Comparison of ENCODE assay signal across 1 cellular context in the genomic region with DNA sequence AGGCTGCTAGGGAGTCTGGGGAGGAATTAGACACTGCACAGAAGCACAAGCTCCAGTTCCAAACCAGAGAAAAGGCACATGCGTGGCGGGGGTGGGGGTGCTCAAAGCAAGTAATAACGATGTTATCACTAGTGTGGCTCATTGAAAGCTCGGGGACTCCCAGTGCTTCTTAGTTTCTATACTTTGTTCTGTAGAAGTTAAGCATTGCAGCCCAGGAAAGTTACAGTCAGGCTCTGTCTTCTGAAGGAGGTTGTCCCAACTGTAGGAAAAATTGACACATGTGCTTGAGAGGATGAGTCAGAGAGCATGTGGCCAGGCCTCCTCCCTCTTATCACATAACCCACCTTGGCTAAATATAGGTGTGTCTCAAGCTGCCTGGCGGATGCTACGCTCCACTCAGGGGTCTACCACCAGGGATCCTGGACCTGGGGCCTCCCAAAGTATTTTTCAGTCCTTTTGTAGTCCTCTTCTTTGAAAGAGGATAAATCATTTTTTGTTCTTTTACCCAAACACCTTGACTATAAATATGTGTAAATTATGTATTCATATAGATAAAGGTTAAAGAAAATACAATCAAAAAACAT.
A peak's percentile ranks its signal among the peaks of the same experiment; 100 is the strongest.
TF ChIP-seq lines count a peak whose summit lies in the region.

No MANE protein-coding gene starts in this region.

TF ChIP-seq in K562, 482 proteins besides CTCF, POLR2A, EP300 and RAD21 (continued from another document and continues in another):
- TF ChIP-seq, protein P1, sequence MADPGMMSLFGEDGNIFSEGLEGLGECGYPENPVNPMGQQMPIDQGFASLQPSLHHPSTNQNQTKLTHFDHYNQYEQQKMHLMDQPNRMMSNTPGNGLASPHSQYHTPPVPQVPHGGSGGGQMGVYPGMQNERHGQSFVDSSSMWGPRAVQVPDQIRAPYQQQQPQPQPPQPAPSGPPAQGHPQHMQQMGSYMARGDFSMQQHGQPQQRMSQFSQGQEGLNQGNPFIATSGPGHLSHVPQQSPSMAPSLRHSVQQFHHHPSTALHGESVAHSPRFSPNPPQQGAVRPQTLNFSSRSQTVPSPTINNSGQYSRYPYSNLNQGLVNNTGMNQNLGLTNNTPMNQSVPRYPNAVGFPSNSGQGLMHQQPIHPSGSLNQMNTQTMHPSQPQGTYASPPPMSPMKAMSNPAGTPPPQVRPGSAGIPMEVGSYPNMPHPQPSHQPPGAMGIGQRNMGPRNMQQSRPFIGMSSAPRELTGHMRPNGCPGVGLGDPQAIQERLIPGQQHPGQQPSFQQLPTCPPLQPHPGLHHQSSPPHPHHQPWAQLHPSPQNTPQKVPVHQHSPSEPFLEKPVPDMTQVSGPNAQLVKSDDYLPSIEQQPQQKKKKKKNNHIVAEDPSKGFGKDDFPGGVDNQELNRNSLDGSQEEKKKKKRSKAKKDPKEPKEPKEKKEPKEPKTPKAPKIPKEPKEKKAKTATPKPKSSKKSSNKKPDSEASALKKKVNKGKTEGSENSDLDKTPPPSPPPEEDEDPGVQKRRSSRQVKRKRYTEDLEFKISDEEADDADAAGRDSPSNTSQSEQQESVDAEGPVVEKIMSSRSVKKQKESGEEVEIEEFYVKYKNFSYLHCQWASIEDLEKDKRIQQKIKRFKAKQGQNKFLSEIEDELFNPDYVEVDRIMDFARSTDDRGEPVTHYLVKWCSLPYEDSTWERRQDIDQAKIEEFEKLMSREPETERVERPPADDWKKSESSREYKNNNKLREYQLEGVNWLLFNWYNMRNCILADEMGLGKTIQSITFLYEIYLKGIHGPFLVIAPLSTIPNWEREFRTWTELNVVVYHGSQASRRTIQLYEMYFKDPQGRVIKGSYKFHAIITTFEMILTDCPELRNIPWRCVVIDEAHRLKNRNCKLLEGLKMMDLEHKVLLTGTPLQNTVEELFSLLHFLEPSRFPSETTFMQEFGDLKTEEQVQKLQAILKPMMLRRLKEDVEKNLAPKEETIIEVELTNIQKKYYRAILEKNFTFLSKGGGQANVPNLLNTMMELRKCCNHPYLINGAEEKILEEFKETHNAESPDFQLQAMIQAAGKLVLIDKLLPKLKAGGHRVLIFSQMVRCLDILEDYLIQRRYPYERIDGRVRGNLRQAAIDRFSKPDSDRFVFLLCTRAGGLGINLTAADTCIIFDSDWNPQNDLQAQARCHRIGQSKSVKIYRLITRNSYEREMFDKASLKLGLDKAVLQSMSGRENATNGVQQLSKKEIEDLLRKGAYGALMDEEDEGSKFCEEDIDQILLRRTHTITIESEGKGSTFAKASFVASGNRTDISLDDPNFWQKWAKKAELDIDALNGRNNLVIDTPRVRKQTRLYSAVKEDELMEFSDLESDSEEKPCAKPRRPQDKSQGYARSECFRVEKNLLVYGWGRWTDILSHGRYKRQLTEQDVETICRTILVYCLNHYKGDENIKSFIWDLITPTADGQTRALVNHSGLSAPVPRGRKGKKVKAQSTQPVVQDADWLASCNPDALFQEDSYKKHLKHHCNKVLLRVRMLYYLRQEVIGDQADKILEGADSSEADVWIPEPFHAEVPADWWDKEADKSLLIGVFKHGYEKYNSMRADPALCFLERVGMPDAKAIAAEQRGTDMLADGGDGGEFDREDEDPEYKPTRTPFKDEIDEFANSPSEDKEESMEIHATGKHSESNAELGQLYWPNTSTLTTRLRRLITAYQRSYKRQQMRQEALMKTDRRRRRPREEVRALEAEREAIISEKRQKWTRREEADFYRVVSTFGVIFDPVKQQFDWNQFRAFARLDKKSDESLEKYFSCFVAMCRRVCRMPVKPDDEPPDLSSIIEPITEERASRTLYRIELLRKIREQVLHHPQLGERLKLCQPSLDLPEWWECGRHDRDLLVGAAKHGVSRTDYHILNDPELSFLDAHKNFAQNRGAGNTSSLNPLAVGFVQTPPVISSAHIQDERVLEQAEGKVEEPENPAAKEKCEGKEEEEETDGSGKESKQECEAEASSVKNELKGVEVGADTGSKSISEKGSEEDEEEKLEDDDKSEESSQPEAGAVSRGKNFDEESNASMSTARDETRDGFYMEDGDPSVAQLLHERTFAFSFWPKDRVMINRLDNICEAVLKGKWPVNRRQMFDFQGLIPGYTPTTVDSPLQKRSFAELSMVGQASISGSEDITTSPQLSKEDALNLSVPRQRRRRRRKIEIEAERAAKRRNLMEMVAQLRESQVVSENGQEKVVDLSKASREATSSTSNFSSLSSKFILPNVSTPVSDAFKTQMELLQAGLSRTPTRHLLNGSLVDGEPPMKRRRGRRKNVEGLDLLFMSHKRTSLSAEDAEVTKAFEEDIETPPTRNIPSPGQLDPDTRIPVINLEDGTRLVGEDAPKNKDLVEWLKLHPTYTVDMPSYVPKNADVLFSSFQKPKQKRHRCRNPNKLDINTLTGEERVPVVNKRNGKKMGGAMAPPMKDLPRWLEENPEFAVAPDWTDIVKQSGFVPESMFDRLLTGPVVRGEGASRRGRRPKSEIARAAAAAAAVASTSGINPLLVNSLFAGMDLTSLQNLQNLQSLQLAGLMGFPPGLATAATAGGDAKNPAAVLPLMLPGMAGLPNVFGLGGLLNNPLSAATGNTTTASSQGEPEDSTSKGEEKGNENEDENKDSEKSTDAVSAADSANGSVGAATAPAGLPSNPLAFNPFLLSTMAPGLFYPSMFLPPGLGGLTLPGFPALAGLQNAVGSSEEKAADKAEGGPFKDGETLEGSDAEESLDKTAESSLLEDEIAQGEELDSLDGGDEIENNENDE (IDR thresholded peaks at IDR 0.05; ENCODE audit: low read depth, low read length), result no peak
- TF ChIP-seq ARNT (IDR thresholded peaks at IDR 0.05) (peak in 1 of 2 experiments; percentile 30; a peak in 3 of 4 replicates), HOXB6 (CRISPR knock-in tag; IDR thresholded peaks at IDR 0.05; ENCODE audit: borderline replicate concordance) (no peak), STAT5B (CRISPR knock-in tag; IDR thresholded peaks at IDR 0.05) (no peak), ZNF583 (CRISPR knock-in tag; IDR thresholded peaks at IDR 0.05) (0 out of 2 replicates have a peak, but pooled peaks have one; percentile 16), POLR2AphosphoS5 (IDR thresholded peaks at IDR 0.05; ENCODE audit: control insufficient read depth, insufficient read depth, low read depth, low read length) (peak; percentile 90), ILK (tag; IDR thresholded peaks at IDR 0.05; ENCODE audit: borderline replicate concordance, low read depth) (no peak), HMGN3 (IDR thresholded peaks at IDR 0.05; ENCODE audit: borderline replicate concordance, extremely low read depth, insufficient read length, low read depth, low read length) (peak; percentile 69), ZNF24 (IDR thresholded peaks at IDR 0.05) (no peak), NCOA6 (IDR thresholded peaks at IDR 0.05) (no peak), PRPF4 (IDR thresholded peaks at IDR 0.05; ENCODE audit: insufficient read depth, low read depth, low read length, poor library complexity, severe bottlenecking) (no peak), STAT5A (IDR thresholded peaks at IDR 0.05; ENCODE audit: borderline replicate concordance, low read length) (peak; percentile 90), FUS (optimal IDR thresholded peaks at IDR 0.05; ENCODE audit: low read depth, low read length) (no peak)
- TF ChIP-seq, protein P2, sequence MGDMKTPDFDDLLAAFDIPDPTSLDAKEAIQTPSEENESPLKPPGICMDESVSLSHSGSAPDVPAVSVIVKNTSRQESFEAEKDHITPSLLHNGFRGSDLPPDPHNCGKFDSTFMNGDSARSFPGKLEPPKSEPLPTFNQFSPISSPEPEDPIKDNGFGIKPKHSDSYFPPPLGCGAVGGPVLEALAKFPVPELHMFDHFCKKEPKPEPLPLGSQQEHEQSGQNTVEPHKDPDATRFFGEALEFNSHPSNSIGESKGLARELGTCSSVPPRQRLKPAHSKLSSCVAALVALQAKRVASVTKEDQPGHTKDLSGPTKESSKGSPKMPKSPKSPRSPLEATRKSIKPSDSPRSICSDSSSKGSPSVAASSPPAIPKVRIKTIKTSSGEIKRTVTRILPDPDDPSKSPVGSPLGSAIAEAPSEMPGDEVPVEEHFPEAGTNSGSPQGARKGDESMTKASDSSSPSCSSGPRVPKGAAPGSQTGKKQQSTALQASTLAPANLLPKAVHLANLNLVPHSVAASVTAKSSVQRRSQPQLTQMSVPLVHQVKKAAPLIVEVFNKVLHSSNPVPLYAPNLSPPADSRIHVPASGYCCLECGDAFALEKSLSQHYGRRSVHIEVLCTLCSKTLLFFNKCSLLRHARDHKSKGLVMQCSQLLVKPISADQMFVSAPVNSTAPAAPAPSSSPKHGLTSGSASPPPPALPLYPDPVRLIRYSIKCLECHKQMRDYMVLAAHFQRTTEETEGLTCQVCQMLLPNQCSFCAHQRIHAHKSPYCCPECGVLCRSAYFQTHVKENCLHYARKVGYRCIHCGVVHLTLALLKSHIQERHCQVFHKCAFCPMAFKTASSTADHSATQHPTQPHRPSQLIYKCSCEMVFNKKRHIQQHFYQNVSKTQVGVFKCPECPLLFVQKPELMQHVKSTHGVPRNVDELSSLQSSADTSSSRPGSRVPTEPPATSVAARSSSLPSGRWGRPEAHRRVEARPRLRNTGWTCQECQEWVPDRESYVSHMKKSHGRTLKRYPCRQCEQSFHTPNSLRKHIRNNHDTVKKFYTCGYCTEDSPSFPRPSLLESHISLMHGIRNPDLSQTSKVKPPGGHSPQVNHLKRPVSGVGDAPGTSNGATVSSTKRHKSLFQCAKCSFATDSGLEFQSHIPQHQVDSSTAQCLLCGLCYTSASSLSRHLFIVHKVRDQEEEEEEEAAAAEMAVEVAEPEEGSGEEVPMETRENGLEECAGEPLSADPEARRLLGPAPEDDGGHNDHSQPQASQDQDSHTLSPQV (IDR thresholded peaks at IDR 0.05), result no peak
- TF ChIP-seq, protein P3, sequence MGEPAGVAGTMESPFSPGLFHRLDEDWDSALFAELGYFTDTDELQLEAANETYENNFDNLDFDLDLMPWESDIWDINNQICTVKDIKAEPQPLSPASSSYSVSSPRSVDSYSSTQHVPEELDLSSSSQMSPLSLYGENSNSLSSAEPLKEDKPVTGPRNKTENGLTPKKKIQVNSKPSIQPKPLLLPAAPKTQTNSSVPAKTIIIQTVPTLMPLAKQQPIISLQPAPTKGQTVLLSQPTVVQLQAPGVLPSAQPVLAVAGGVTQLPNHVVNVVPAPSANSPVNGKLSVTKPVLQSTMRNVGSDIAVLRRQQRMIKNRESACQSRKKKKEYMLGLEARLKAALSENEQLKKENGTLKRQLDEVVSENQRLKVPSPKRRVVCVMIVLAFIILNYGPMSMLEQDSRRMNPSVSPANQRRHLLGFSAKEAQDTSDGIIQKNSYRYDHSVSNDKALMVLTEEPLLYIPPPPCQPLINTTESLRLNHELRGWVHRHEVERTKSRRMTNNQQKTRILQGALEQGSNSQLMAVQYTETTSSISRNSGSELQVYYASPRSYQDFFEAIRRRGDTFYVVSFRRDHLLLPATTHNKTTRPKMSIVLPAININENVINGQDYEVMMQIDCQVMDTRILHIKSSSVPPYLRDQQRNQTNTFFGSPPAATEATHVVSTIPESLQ (CRISPR knock-in tag; IDR thresholded peaks at IDR 0.05), result peak; percentile 89; the same call in 1 of the 2 replicates
- TF ChIP-seq, protein P4, sequence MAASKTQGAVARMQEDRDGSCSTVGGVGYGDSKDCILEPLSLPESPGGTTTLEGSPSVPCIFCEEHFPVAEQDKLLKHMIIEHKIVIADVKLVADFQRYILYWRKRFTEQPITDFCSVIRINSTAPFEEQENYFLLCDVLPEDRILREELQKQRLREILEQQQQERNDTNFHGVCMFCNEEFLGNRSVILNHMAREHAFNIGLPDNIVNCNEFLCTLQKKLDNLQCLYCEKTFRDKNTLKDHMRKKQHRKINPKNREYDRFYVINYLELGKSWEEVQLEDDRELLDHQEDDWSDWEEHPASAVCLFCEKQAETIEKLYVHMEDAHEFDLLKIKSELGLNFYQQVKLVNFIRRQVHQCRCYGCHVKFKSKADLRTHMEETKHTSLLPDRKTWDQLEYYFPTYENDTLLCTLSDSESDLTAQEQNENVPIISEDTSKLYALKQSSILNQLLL (CRISPR knock-in tag; IDR thresholded peaks at IDR 0.05; ENCODE audit: borderline replicate concordance), result no peak
- TF ChIP-seq, protein P5, sequence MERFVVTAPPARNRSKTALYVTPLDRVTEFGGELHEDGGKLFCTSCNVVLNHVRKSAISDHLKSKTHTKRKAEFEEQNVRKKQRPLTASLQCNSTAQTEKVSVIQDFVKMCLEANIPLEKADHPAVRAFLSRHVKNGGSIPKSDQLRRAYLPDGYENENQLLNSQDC (CRISPR knock-in tag; IDR thresholded peaks at IDR 0.05), result 0 out of 2 replicates have a peak, but pooled peaks have one; percentile 23
- TF ChIP-seq, protein P6, sequence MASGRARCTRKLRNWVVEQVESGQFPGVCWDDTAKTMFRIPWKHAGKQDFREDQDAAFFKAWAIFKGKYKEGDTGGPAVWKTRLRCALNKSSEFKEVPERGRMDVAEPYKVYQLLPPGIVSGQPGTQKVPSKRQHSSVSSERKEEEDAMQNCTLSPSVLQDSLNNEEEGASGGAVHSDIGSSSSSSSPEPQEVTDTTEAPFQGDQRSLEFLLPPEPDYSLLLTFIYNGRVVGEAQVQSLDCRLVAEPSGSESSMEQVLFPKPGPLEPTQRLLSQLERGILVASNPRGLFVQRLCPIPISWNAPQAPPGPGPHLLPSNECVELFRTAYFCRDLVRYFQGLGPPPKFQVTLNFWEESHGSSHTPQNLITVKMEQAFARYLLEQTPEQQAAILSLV (tag; IDR thresholded peaks at IDR 0.05), result no peak
- TF ChIP-seq, protein P7, sequence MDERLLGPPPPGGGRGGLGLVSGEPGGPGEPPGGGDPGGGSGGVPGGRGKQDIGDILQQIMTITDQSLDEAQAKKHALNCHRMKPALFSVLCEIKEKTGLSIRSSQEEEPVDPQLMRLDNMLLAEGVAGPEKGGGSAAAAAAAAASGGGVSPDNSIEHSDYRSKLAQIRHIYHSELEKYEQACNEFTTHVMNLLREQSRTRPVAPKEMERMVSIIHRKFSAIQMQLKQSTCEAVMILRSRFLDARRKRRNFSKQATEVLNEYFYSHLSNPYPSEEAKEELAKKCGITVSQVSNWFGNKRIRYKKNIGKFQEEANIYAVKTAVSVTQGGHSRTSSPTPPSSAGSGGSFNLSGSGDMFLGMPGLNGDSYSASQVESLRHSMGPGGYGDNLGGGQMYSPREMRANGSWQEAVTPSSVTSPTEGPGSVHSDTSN (CRISPR knock-in tag; IDR thresholded peaks at IDR 0.05; ENCODE audit: low read depth), result no peak
- TF ChIP-seq, protein P7 (tag; conservative IDR thresholded peaks at IDR 0.05; ENCODE audit: low read depth), result no peak
